10 cellular contexts compared by ENCODE assay signal in genomic region chr1:205455581-205456382, GRCh38. TPM values are rescaled to one million over a fixed set of nuclear protein-coding genes. Genes with fewer than 3 reads are reported as not detected.
DNase-seq lines count a peak whose midpoint lies in the region; ATAC-seq, FAIRE-seq and TF ChIP-seq lines count a peak whose summit lies in the region.
"Had no signal": no experiment of that assay in that cellular context is flagged by ENCODE, and none has a peak within 500 bp of the region (broad histone marks: within the 10 kb centered on the region; RNA-seq: fewer than 3 reads in every experiment).

BLACAT1 (minus strand) TSS chr1:205456045.

- H3K14ac ChIP-seq in neuronal stem cell (ENCODE audit: low read length): peak within 1 kb of the TSS; percentile 97

- peak within 1 kb of the TSS; percentile 96 for H2BK5ac ChIP-seq in neuronal stem cell (ENCODE audit: low read length)

- FAIRE-seq in D721Med (lab: Jason Lieb, UNC): peak; percentile 21

- H2BK12ac ChIP-seq in neuronal stem cell (ENCODE audit: low read length): peak within 1 kb of the TSS; percentile 89

- H3K23ac ChIP-seq in neuronal stem cell (ENCODE audit: low read depth, low read length, poor library complexity): peak within 1 kb of the TSS; percentile 86

- peaks cover 2% of the 10 kb centered on the region for H3K36me3 Mint-ChIP-seq in IgD-negative memory B cell

- H3K4me3 Mint-ChIP-seq in IgD-negative memory B cell: peak within 1 kb of the TSS; percentile 77 to 92 (median 86)

- DNase-seq in D721Med (ENCODE audit: insufficient read length, low spot score) (no peak), ecto neural progenitor cell (ENCODE audit: low spot score) (peak; percentile 58), neuronal stem cell (ENCODE audit: low spot score) (no peak), inferior parietal cortex (ENCODE audit: extremely low spot score) (no peak), OCI-M1 (lab: John Stamatoyannopoulos, UW) (no peak)
- DNase-seq: activated CD8-positive, alpha-beta memory T cell treated with anti-CD3 and anti-CD28 coated beads for 24 hours; NK-92 treated with Interleukin-12 subunit alpha and Interleukin-12 subunit beta, amount 100 ng/mL, for 24 hours had no signal

- peaks cover 4% of the 10 kb centered on the region for H3K79me1 ChIP-seq in neuronal stem cell (ENCODE audit: low read depth, low read length)

- peak within 1 kb of the TSS; percentile 90 for H2AFZ ChIP-seq in neuronal stem cell (ENCODE audit: low read length)

- no peak for TF ChIP-seq CTCF in D721Med (IDR thresholded peaks at IDR 0.05; ENCODE audit: insufficient read depth, missing control alignments)

- peak within 1 kb of the TSS; percentile 99 for H3K9ac ChIP-seq in neuronal stem cell (ENCODE audit: low read depth, low read length, poor library complexity)

- peak within 1 kb of the TSS; percentile 95 for H2AK5ac ChIP-seq in neuronal stem cell (ENCODE audit: low read depth, low read length)

- ATAC-seq in HG03457 (IDR thresholded peaks at IDR 0.05; ENCODE audit: unreplicated experiment): no peak

- H3K9me3 Mint-ChIP-seq in IgD-negative memory B cell: no peaks in the 10 kb centered on the region

- peak within 1 kb of the TSS; percentile 94 for H3K4ac ChIP-seq in neuronal stem cell (ENCODE audit: low read length)

- H4K91ac ChIP-seq in neuronal stem cell (ENCODE audit: low read depth, low read length, poor library complexity): peak within 1 kb of the TSS; percentile 99

- peak within 1 kb of the TSS; percentile 96 for H3K27ac ChIP-seq in neuronal stem cell (replicated peaks; ENCODE audit: low read length)
- H3K27ac ChIP-seq: HL-60 had no signal

- no peaks in the 10 kb centered on the region for H3K9me3 ChIP-seq in neuronal stem cell (replicated peaks in 1 of 2; ENCODE audit: control insufficient read depth in 2 of 2, insufficient read depth in 1 of 2, low read depth in 1 of 2, low read length in 2 of 2)

- H4K8ac ChIP-seq in neuronal stem cell (ENCODE audit: low read depth, low read length): peak within 1 kb of the TSS; percentile 76

- H3K4me2 ChIP-seq in neuronal stem cell (ENCODE audit: insufficient read depth, low read length, poor library complexity, severe bottlenecking): peak within 1 kb of the TSS; percentile 78

- H3K18ac ChIP-seq in neuronal stem cell (ENCODE audit: low read length): peak within 1 kb of the TSS; percentile 100

- H3K36me3 ChIP-seq in neuronal stem cell (replicated peaks in 1 of 2; ENCODE audit: control insufficient read depth in 2 of 2, insufficient read depth in 2 of 2, low read length in 2 of 2): peaks cover 0 to 10% of the 10 kb centered on the region in 2 donors

- H3K4me3 ChIP-seq in neuronal stem cell (ENCODE audit: low read length in 2 of 2): peak within 1 kb of the TSS; percentile 50 to 99

- peaks cover 54% of the 10 kb centered on the region for H3K27me3 Mint-ChIP-seq in IgD-negative memory B cell

- H3K4me1 Mint-ChIP-seq in IgD-negative memory B cell: peaks cover 7 to 8% (median 8%) of the 10 kb centered on the region in 3 donors

- H3K4me1 ChIP-seq in neuronal stem cell (ENCODE audit: control insufficient read depth in 2 of 2, insufficient read depth in 1 of 2, low read depth in 1 of 2, low read length in 2 of 2): peaks cover 9 to 33% of the 10 kb centered on the region in 2 donors

- peak within 1 kb of the TSS; percentile 56 for H2BK15ac ChIP-seq in neuronal stem cell (ENCODE audit: low read length)

- peak within 1 kb of the TSS; percentile 90 for H2BK120ac ChIP-seq in neuronal stem cell (ENCODE audit: low read depth, low read length)

- H3K27ac Mint-ChIP-seq in IgD-negative memory B cell: peak within 1 kb of the TSS in 1 of 3 donors; percentile 42

- H3K27me3 ChIP-seq in neuronal stem cell (ENCODE audit: control insufficient read depth in 3 of 3, insufficient read depth in 3 of 3, low read depth in 1 of 3, low read length in 3 of 3): peaks cover 0 to 90% (median 0%) of the 10 kb centered on the region in 3 experiments

- no CpG with 5 or more reads among the region's 53 CpGs for WGBS in neuronal stem cell (ENCODE audit: extremely low coverage in 2 of 2, insufficient read length in 2 of 2, insufficient replicate concordance in 1 of 2), 2 donors

RNA-seq across cellular contexts. Expression of gene BLACAT1, which starts in this region (rescaled TPM):
- polyA plus RNA-seq in IgD-negative memory B cell: not detected
- 75.0 TPM for polyA plus RNA-seq in neuronal stem cell (2013, experiment 1 of 2)
- polyA plus RNA-seq in neuronal stem cell (2013, experiment 2 of 2): 75.3 TPM
